Comparison of ENCODE assay signal across 24 cellular contexts in the genomic region with DNA sequence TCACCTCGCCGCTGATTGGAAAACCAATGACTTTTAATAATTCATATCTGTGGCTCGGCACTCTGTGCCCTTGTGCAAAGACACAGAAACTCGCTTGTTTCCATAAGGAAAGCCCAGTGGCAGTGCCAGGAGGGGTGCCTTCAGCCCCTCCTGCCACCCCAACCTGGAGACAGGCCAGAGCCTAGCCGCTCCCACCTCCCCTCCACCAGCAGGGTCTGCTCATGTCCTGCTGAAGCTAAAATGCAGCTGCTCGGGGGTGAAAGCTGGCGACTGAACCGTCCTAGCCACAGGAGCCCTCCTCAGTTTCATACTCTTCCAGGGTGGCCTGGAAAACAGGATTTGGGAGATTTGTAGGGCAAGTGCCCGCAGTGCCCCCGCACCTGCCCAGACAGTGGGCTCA. TPM values are rescaled to one million over a fixed set of nuclear protein-coding genes. Genes with fewer than 3 reads are reported as not detected.
DNase-seq lines count a peak whose midpoint lies in the region; FAIRE-seq and TF ChIP-seq lines count a peak whose summit lies in the region.
"Had no signal": no experiment of that assay in that cellular context is flagged by ENCODE, and none has a peak within 500 bp of the region (broad histone marks: within the 10 kb centered on the region; RNA-seq: fewer than 3 reads in every experiment).

No MANE protein-coding gene starts in this region.

- H3K79me1 ChIP-seq in H1 (ENCODE audit: low read depth, low read length): no peaks in the 10 kb centered on the region
- H3K79me1 ChIP-seq in neuronal stem cell (ENCODE audit: low read depth, low read length): no peaks in the 10 kb centered on the region

- WGBS in H1 (ENCODE audit: extremely low coverage in 1 of 2, insufficient coverage in 1 of 2, insufficient read length in 1 of 2, insufficient replicate concordance in 2 of 2, low coverage in 1 of 2, low lambda C conversion rate in 2 of 2, missing lambda C conversion rate in 1 of 2), 2 experiments: 77% methylated on average over 10 of the region's 10 CpGs; no CpG with 5 or more reads in 1 of the 2 experiments
- WGBS in neuronal stem cell (ENCODE audit: extremely low coverage in 2 of 2, insufficient read length in 2 of 2, insufficient replicate concordance in 1 of 2), 2 donors: no CpG with 5 or more reads among the region's 10 CpGs

- peaks cover 30% of the 10 kb centered on the region for H3K4me1 Mint-ChIP-seq in nephron progenitor cell
- peaks cover 19% of the 10 kb centered on the region for H3K4me1 Mint-ChIP-seq in activated T-helper 2 cell treated with anti-CD3 and anti-CD28 coated beads, Interferon-gamma antibody, Interleukin-2, Interleukin-4, amounts not matched to agents 10 μg/mL and 5 μg/mL and 100 μg/mL, durations not matched to agents 14 hours and 24 hours and 36 hours (ENCODE audit: low read depth)

- peak overlapping the region; percentile 24 for H3K18ac ChIP-seq in H1 (ENCODE audit: extremely low read depth, low read length)
- peak overlapping the region; percentile 38 for H3K18ac ChIP-seq in neuronal stem cell (ENCODE audit: low read length)

- no peak overlapping the region for H2BK5ac ChIP-seq in H1 (ENCODE audit: low read depth, low read length)
- no peak overlapping the region for H2BK5ac ChIP-seq in neuronal stem cell (ENCODE audit: low read length)

- H3K4me3 ChIP-seq in H1 (ENCODE audit: extremely low read depth in 1 of 4, insufficient read depth in 2 of 4, low read depth in 3 of 4, low read length in 4 of 4): peak overlapping the region in 1 of 4 experiments; percentile 45; a peak in 1 of 8 replicates
- H3K4me3 ChIP-seq in neuronal stem cell (ENCODE audit: low read length in 2 of 2): no peak overlapping the region
- H3K4me3 ChIP-seq: lower lobe of right lung had no signal

- H3K36me3 Mint-ChIP-seq in nephron progenitor cell (ENCODE audit: low read depth): no peaks in the 10 kb centered on the region
- no peaks in the 10 kb centered on the region for H3K36me3 Mint-ChIP-seq in activated T-helper 2 cell treated with anti-CD3 and anti-CD28 coated beads, Interferon-gamma antibody, Interleukin-2, Interleukin-4, amounts not matched to agents 10 μg/mL and 5 μg/mL and 100 μg/mL, durations not matched to agents 14 hours and 24 hours and 36 hours (ENCODE audit: low read depth)

- peak in 1 of 2 experiments; percentile 34; a peak in 1 of 4 replicates for TF ChIP-seq RAD21 in H1 (IDR thresholded peaks at IDR 0.05 in 1 of 2, conservative IDR thresholded peaks at IDR 0.05 in 1 of 2; ENCODE audit: low read depth in 2 of 2, low read length in 2 of 2)

- H3K4me2 ChIP-seq in H1 (ENCODE audit: insufficient read depth in 1 of 2, low read depth in 2 of 2, low read length in 2 of 2) (no peak overlapping the region), neuronal stem cell (ENCODE audit: insufficient read depth, low read length, poor library complexity, severe bottlenecking) (no peak overlapping the region)

- H3K9ac ChIP-seq in H1 (replicated peaks in 1 of 4; ENCODE audit: extremely low read depth in 1 of 4, low read depth in 3 of 4, low read length in 3 of 4) (no peak overlapping the region), neuronal stem cell (ENCODE audit: low read depth, low read length, poor library complexity) (peak overlapping the region; percentile 10)

- H4K8ac ChIP-seq in H1 (ENCODE audit: extremely low read depth, insufficient read depth, low read length) (no peak overlapping the region), neuronal stem cell (ENCODE audit: low read depth, low read length) (no peak overlapping the region)

- peak; percentile 62 for DNase-seq in NCI-H146 (lab: John Stamatoyannopoulos, UW)
- DNase-seq in NCI-H146 treated with DMSO at 0.1 percent for 48 hours (lab: John Stamatoyannopoulos, UW; ENCODE audit: unreplicated experiment): no peak
- DNase-seq in NCI-H2171 (lab: John Stamatoyannopoulos, UW): peak; percentile 56
- no peak for DNase-seq in H1 (ENCODE audit: low read depth in 1 of 2, low spot score in 2 of 2)
- DNase-seq in neuronal stem cell (ENCODE audit: low spot score): no peak
- no peak for DNase-seq in nephron progenitor cell
- DNase-seq in RWPE1 (ENCODE audit: low spot score): no peak
- DNase-seq in activated T-helper 2 cell treated with anti-CD3 and anti-CD28 coated beads, Interferon-gamma antibody, Interleukin-2, Interleukin-4, amounts not matched to agents 10 μg/mL and 5 μg/mL and 100 μg/mL, durations not matched to agents 14 hours and 24 hours and 36 hours (ENCODE audit: low spot score): no peak
- DNase-seq: activated CD4-positive, alpha-beta memory T cell treated with anti-CD3 and anti-CD28 coated beads, Interleukin-2, amount 10 ng/mL, durations not matched to agents 7 days and 5 days; activated naive CD4-positive, alpha-beta T cell treated with anti-CD3 and anti-CD28 coated beads for 36 hours; activated T-cell treated with anti-CD3 and anti-CD28 coated beads, Interleukin-2, amount 50 U/mL, for 1 hour; effector memory CD8-positive, alpha-beta T cell; GDM1; lower lobe of right lung; NCI-H1417 treated with DMSO at 0.1 percent for 48 hours; NCI-H510A; OCI-M1; SHP77 treated with DMSO at 0.1 percent for 48 hours; small intestine; stimulated activated CD4-positive, alpha-beta T cell treated with anti-CD3 and anti-CD28 coated beads, Interleukin-2, amount 100 ng/mL, for 48 hours had no signal

- H3K4me1 ChIP-seq in H1 (replicated peaks in 1 of 4; ENCODE audit: control insufficient read depth in 3 of 4, insufficient read depth in 4 of 4, low read length in 3 of 4): peaks cover 13 to 20% (median 18%) of the 10 kb centered on the region in 4 experiments
- peaks cover 20 to 25% of the 10 kb centered on the region in 2 donors for H3K4me1 ChIP-seq in neuronal stem cell (ENCODE audit: control insufficient read depth in 2 of 2, insufficient read depth in 1 of 2, low read depth in 1 of 2, low read length in 2 of 2)

- H2AK5ac ChIP-seq in H1 (ENCODE audit: low read depth, low read length) (no peak overlapping the region), neuronal stem cell (ENCODE audit: low read depth, low read length) (peak overlapping the region; percentile 58)

- no peak overlapping the region for H2BK20ac ChIP-seq in H1 (ENCODE audit: low read length)

- H3K27me3 ChIP-seq in H1 (replicated peaks in 1 of 4; ENCODE audit: control insufficient read depth in 3 of 4, extremely low read depth in 1 of 4, insufficient read depth in 3 of 4, low read length in 3 of 4) (peaks cover 0 to 6% (median 5%) of the 10 kb centered on the region in 4 experiments; a peak in 4 of 7 replicates), neuronal stem cell (ENCODE audit: control insufficient read depth in 3 of 3, insufficient read depth in 3 of 3, low read depth in 1 of 3, low read length in 3 of 3) (peaks cover 0 to 13% (median 3%) of the 10 kb centered on the region in 3 experiments)
- H3K27me3 ChIP-seq: vagina had no signal

- H4K20me1 ChIP-seq in H1 (replicated peaks in 1 of 2; ENCODE audit: control insufficient read depth in 1 of 2, insufficient read depth in 2 of 2, low read length in 2 of 2): no peaks in the 10 kb centered on the region

- H3K27ac ChIP-seq in H1 (ENCODE audit: low read depth, low read length) (no peak overlapping the region), neuronal stem cell (replicated peaks; ENCODE audit: low read length) (no peak overlapping the region), RWPE1 (no peak overlapping the region)
- H3K27ac ChIP-seq: lower lobe of right lung, vagina, VCaP had no signal

- TF ChIP-seq CTCF in H1 (IDR thresholded peaks at IDR 0.05; ENCODE audit: control extremely low read depth in 1 of 3, insufficient read depth in 1 of 3, low read depth in 1 of 3, low read length in 3 of 3) (peak; percentile 13 to 25 (median 18); a peak in 3 of 4 replicates), nephron progenitor cell (IDR thresholded peaks at IDR 0.05) (no peak), RWPE1 (conservative IDR thresholded peaks at IDR 0.05; ENCODE audit: low read depth) (no peak)

- no peaks in the 10 kb centered on the region for H3K9me3 Mint-ChIP-seq in nephron progenitor cell
- H3K9me3 Mint-ChIP-seq in activated T-helper 2 cell treated with anti-CD3 and anti-CD28 coated beads, Interferon-gamma antibody, Interleukin-2, Interleukin-4, amounts not matched to agents 10 μg/mL and 5 μg/mL and 100 μg/mL, durations not matched to agents 14 hours and 24 hours and 36 hours: no peaks in the 10 kb centered on the region
- H3K9me3 Mint-ChIP-seq: activated CD4-positive, alpha-beta memory T cell treated with anti-CD3 and anti-CD28 coated beads, Interleukin-2, amount 10 ng/mL, durations not matched to agents 7 days and 5 days; activated naive CD4-positive, alpha-beta T cell treated with anti-CD3 and anti-CD28 coated beads for 36 hours; effector memory CD8-positive, alpha-beta T cell; T-helper 1 cell treated with Interleukin-12 subunit alpha and Interleukin-12 subunit beta and Interleukin-4 antibody, amounts not matched to agents 30 μg/mL and 1 μg/mL, for 36 hours had no signal

- no peaks in the 10 kb centered on the region for H3K23me2 ChIP-seq in H1 (ENCODE audit: low read depth, low read length)

- no peaks in the 10 kb centered on the region for H3K79me2 ChIP-seq in H1 (ENCODE audit: control insufficient read depth in 1 of 2, insufficient read depth in 2 of 2, low read length in 2 of 2)

- H3K27ac Mint-ChIP-seq in nephron progenitor cell: no peak overlapping the region
- no peak overlapping the region for H3K27ac Mint-ChIP-seq in activated T-helper 2 cell treated with anti-CD3 and anti-CD28 coated beads, Interferon-gamma antibody, Interleukin-2, Interleukin-4, amounts not matched to agents 10 μg/mL and 5 μg/mL and 100 μg/mL, durations not matched to agents 14 hours and 24 hours and 36 hours
- H3K27ac Mint-ChIP-seq: activated CD4-positive, alpha-beta memory T cell treated with anti-CD3 and anti-CD28 coated beads, Interleukin-2, amount 10 ng/mL, durations not matched to agents 7 days and 5 days; activated naive CD4-positive, alpha-beta T cell treated with anti-CD3 and anti-CD28 coated beads for 36 hours; effector memory CD8-positive, alpha-beta T cell; T-helper 1 cell treated with Interleukin-12 subunit alpha and Interleukin-12 subunit beta and Interleukin-4 antibody, amounts not matched to agents 30 μg/mL and 1 μg/mL, for 36 hours had no signal

- H4K91ac ChIP-seq in H1 (replicated peaks; ENCODE audit: insufficient read length, low read length) (no peak overlapping the region), neuronal stem cell (ENCODE audit: low read depth, low read length, poor library complexity) (no peak overlapping the region)

- no peak overlapping the region for H2BK120ac ChIP-seq in H1 (replicated peaks; ENCODE audit: low read depth, low read length)
- no peak overlapping the region for H2BK120ac ChIP-seq in neuronal stem cell (ENCODE audit: low read depth, low read length)

- no peak for FAIRE-seq in H1 (lab: Jason Lieb, UNC)
- FAIRE-seq: small intestine had no signal

- no peak overlapping the region for H3K56ac ChIP-seq in H1 (replicated peaks; ENCODE audit: insufficient read length, low read depth, low read length)

- H2BK15ac ChIP-seq in H1 (ENCODE audit: low read length): peak overlapping the region; percentile 18; the same call in 1 of the 2 replicates
- peak overlapping the region; percentile 61 for H2BK15ac ChIP-seq in neuronal stem cell (ENCODE audit: low read length)

- intact Hi-C loops in activated T-helper 2 cell treated with anti-CD3 and anti-CD28 coated beads, Interferon-gamma antibody, Interleukin-2, Interleukin-4, amounts not matched to agents 10 μg/mL and 5 μg/mL and 100 μg/mL, durations not matched to agents 14 hours and 24 hours and 36 hours (cut with micrococcal nuclease): no loop called here

- POLR2A ChIA-PET in H1 (lab: Charles Lee; ENCODE audit: partially characterized antibody) (interaction anchor here (1.1 kb wide), 1 partner anchor 20 kb away, joined by 4 read pairs; no protein-coding TSS in a partner anchor), RWPE1 (lab: Yijun Ruan, JAX; ENCODE audit: low non-redundant PET) (no interaction called here)

- H3K9me3 ChIP-seq in H1 (ENCODE audit: insufficient read depth in 2 of 2, low read depth in 1 of 2, low read length in 1 of 2): no peaks in the 10 kb centered on the region
- H3K9me3 ChIP-seq in neuronal stem cell (replicated peaks in 1 of 2; ENCODE audit: control insufficient read depth in 2 of 2, insufficient read depth in 1 of 2, low read depth in 1 of 2, low read length in 2 of 2): no peaks in the 10 kb centered on the region
- H3K9me3 ChIP-seq: heart right ventricle, lower lobe of right lung, vagina had no signal

- no peak overlapping the region for H4K5ac ChIP-seq in H1 (ENCODE audit: insufficient read length, low read depth, low read length)

- no peak overlapping the region for H3K4me3 Mint-ChIP-seq in nephron progenitor cell
- no peak overlapping the region for H3K4me3 Mint-ChIP-seq in activated T-helper 2 cell treated with anti-CD3 and anti-CD28 coated beads, Interferon-gamma antibody, Interleukin-2, Interleukin-4, amounts not matched to agents 10 μg/mL and 5 μg/mL and 100 μg/mL, durations not matched to agents 14 hours and 24 hours and 36 hours (ENCODE audit: low read depth)
- H3K4me3 Mint-ChIP-seq: activated CD4-positive, alpha-beta memory T cell treated with anti-CD3 and anti-CD28 coated beads, Interleukin-2, amount 10 ng/mL, durations not matched to agents 7 days and 5 days; activated naive CD4-positive, alpha-beta T cell treated with anti-CD3 and anti-CD28 coated beads for 36 hours; effector memory CD8-positive, alpha-beta T cell; T-helper 1 cell treated with Interleukin-12 subunit alpha and Interleukin-12 subunit beta and Interleukin-4 antibody, amounts not matched to agents 30 μg/mL and 1 μg/mL, for 36 hours had no signal

- CTCF ChIA-PET in H1 (lab: Charles Lee; ENCODE audit: partially characterized antibody) (interaction anchor here (1.0 to 9.5 kb wide), 19 partner anchors 8 to 393 kb away, joined by 3 to 318 read pairs (median 18); a partner anchor contains a TSS), RWPE1 (lab: Yijun Ruan, JAX) (interaction anchor here (0.6 to 6.5 kb wide), 6 partner anchors 17 to 194 kb away, joined by 3 to 101 read pairs (median 5); a partner anchor contains a TSS)

- no peak for TF ChIP-seq POLR2A in H1 (IDR thresholded peaks at IDR 0.05; ENCODE audit: control extremely low read depth in 1 of 2, low read depth in 2 of 2, low read length in 2 of 2)

- H3K23ac ChIP-seq in H1 (ENCODE audit: insufficient read length): no peak overlapping the region
- no peak overlapping the region for H3K23ac ChIP-seq in neuronal stem cell (ENCODE audit: low read depth, low read length, poor library complexity)

- H3K36me3 ChIP-seq in H1 (ENCODE audit: control insufficient read depth in 2 of 4, insufficient read depth in 4 of 4, low read length in 3 of 4): no peaks in the 10 kb centered on the region
- H3K36me3 ChIP-seq in neuronal stem cell (replicated peaks in 1 of 2; ENCODE audit: control insufficient read depth in 2 of 2, insufficient read depth in 2 of 2, low read length in 2 of 2): no peaks in the 10 kb centered on the region
- H3K36me3 ChIP-seq: heart right ventricle, lower lobe of right lung, vagina had no signal

- H3K27me3 Mint-ChIP-seq in nephron progenitor cell (ENCODE audit: low read depth, poor library complexity): peaks cover 69% of the 10 kb centered on the region
- peaks cover 3% of the 10 kb centered on the region for H3K27me3 Mint-ChIP-seq in activated T-helper 2 cell treated with anti-CD3 and anti-CD28 coated beads, Interferon-gamma antibody, Interleukin-2, Interleukin-4, amounts not matched to agents 10 μg/mL and 5 μg/mL and 100 μg/mL, durations not matched to agents 14 hours and 24 hours and 36 hours (ENCODE audit: low read depth)

- no peak overlapping the region; the same call in 1 of the 2 replicates for H2BK12ac ChIP-seq in H1 (ENCODE audit: low read depth, low read length)
- no peak overlapping the region for H2BK12ac ChIP-seq in neuronal stem cell (ENCODE audit: low read length)

- H3K4ac ChIP-seq in H1 (replicated peaks; ENCODE audit: insufficient read length, low read depth, low read length) (no peak overlapping the region), neuronal stem cell (ENCODE audit: low read length) (no peak overlapping the region)

- no peak for TF ChIP-seq EP300 in H1 (IDR thresholded peaks at IDR 0.05; ENCODE audit: borderline replicate concordance in 1 of 2, low read depth in 2 of 2, low read length in 2 of 2)

- no peak overlapping the region for H2AFZ ChIP-seq in H1 (ENCODE audit: low read length)
- peak overlapping the region; percentile 79 for H2AFZ ChIP-seq in neuronal stem cell (ENCODE audit: low read length)

- no peak overlapping the region for H3K14ac ChIP-seq in H1 (ENCODE audit: insufficient read length)
- H3K14ac ChIP-seq in neuronal stem cell (ENCODE audit: low read length): no peak overlapping the region

RNA-seq across cellular contexts. Expression of a gene that starts 1.6 kb away (rescaled TPM):
- total RNA-seq in H1 (2021; fragmentation: NEBNext Ultra II Directional; extraction: Animal tissue kit (Norgen Biotek cat#: 25700)): 17.0 and 20.2 TPM in 2 replicates
- 4.8 and 7.6 TPM in 2 replicates for polyA plus RNA-seq in H1 (2011; rRNA removed)
- polyA plus RNA-seq in H1 (2011; cell fraction: cytosol; rRNA removed): 4.3 TPM
- polyA plus RNA-seq in H1 (2011; cell fraction: nucleus; rRNA removed): 14.4 TPM
- 6.7 to 8.7 TPM (median 7.6 TPM) in 4 replicates for polyA plus RNA-seq in H1 (2012, experiment 1 of 2)
- 5.8 TPM for polyA plus RNA-seq in H1 (2012, experiment 2 of 2)
- 5.4 TPM for polyA plus RNA-seq in H1 (2013, experiment 1 of 2)
- polyA plus RNA-seq in H1 (2013, experiment 2 of 2): 5.0 TPM
- polyA minus RNA-seq in H1 (2011; rRNA and poly(A)+ RNA removed): 5.3 and 6.3 TPM in 2 replicates
- polyA minus RNA-seq in H1 (2011; cell fraction: cytosol; rRNA and poly(A)+ RNA removed): 7.0 TPM
- 8.2 TPM for polyA minus RNA-seq in H1 (2011; cell fraction: nucleus; rRNA and poly(A)+ RNA removed)
- polyA plus RNA-seq in neuronal stem cell (2013, experiment 1 of 2): 0.49 TPM
- polyA plus RNA-seq in neuronal stem cell (2013, experiment 2 of 2): 0.48 TPM
- total RNA-seq in activated T-helper 2 cell treated with anti-CD3 and anti-CD28 coated beads, Interferon-gamma antibody, Interleukin-2, Interleukin-4, amounts not matched to agents 10 μg/mL and 5 μg/mL and 100 μg/mL, durations not matched to agents 14 hours and 24 hours and 36 hours: 0.52 and 1.9 TPM in 2 replicates
- total RNA-seq: activated CD4-positive, alpha-beta memory T cell treated with anti-CD3 and anti-CD28 coated beads, Interleukin-2, amount 10 ng/mL, durations not matched to agents 7 days and 5 days had no signal

RNA-seq across cellular contexts. Expression of a gene that starts 53.5 kb away (rescaled TPM):
- 70.1 and 72.2 TPM in 2 replicates for total RNA-seq in H1 (2021; fragmentation: NEBNext Ultra II Directional; extraction: Animal tissue kit (Norgen Biotek cat#: 25700))
- 14.4 and 20.0 TPM in 2 replicates for polyA plus RNA-seq in H1 (2011; rRNA removed)
- polyA plus RNA-seq in H1 (2011; cell fraction: cytosol; rRNA removed): 19.3 TPM
- 14.6 TPM for polyA plus RNA-seq in H1 (2011; cell fraction: nucleus; rRNA removed)
- 13.3 to 25.2 TPM (median 17.0 TPM) in 4 replicates for polyA plus RNA-seq in H1 (2012, experiment 1 of 2)
- 3.4 TPM for polyA plus RNA-seq in H1 (2012, experiment 2 of 2)
- 34.3 TPM for polyA plus RNA-seq in H1 (2013, experiment 1 of 2)
- polyA plus RNA-seq in H1 (2013, experiment 2 of 2): 37.9 TPM
- polyA minus RNA-seq in H1 (2011; rRNA and poly(A)+ RNA removed): 41.1 and 46.5 TPM in 2 replicates
- 37.1 TPM for polyA minus RNA-seq in H1 (2011; cell fraction: cytosol; rRNA and poly(A)+ RNA removed)
- 41.8 TPM for polyA minus RNA-seq in H1 (2011; cell fraction: nucleus; rRNA and poly(A)+ RNA removed)
- 18.4 TPM for polyA plus RNA-seq in neuronal stem cell (2013, experiment 1 of 2)
- polyA plus RNA-seq in neuronal stem cell (2013, experiment 2 of 2): 19.2 TPM
- total RNA-seq in activated T-helper 2 cell treated with anti-CD3 and anti-CD28 coated beads, Interferon-gamma antibody, Interleukin-2, Interleukin-4, amounts not matched to agents 10 μg/mL and 5 μg/mL and 100 μg/mL, durations not matched to agents 14 hours and 24 hours and 36 hours: 63.4 and 64.3 TPM in 2 replicates

Comparison
In these comparisons a context has a peak if more than half of its experiments do, and no peak if none do; other contexts are left out.
1. DNase-seq: peak in NCI-H146 (single experiment) and NCI-H2171 (single experiment); none in NCI-H146 treated with DMSO at 0.1 percent for 48 hours (single experiment), H1 (0 of 2), neuronal stem cell (single experiment), nephron progenitor cell (single experiment), RWPE1 (single experiment) and activated T-helper 2 cell treated with anti-CD3 and anti-CD28 coated beads, Interferon-gamma antibody, Interleukin-2, Interleukin-4, amounts not matched to agents 10 μg/mL and 5 μg/mL and 100 μg/mL, durations not matched to agents 14 hours and 24 hours and 36 hours (single experiment).
2. CTCF ChIP-seq: peak in H1 (3 of 3); none in nephron progenitor cell (single experiment) and RWPE1 (single experiment).